20 cellular contexts compared by ENCODE assay signal in genomic region chr17:79453481-79453880, GRCh38.
A peak's percentile ranks its signal among the peaks of the same experiment; 100 is the strongest.
DNase-seq lines count a peak whose midpoint lies in the region; ATAC-seq and TF ChIP-seq lines count a peak whose summit lies in the region.
"Had no signal": no experiment of that assay in that cellular context is flagged by ENCODE, and none has a peak within 500 bp of the region (broad histone marks: within the 10 kb centered on the region; RNA-seq: fewer than 3 reads in every experiment).

No MANE protein-coding gene starts in this region.

- H3K4me3 ChIP-seq in HEK293 (ENCODE audit: low read depth, low read length) (no peak overlapping the region), neuronal stem cell (ENCODE audit: low read length in 2 of 2) (no peak overlapping the region)
- H3K4me3 ChIP-seq: A549, GM12878 had no signal

- no peaks in the 10 kb centered on the region for H3K9me3 ChIP-seq in HEK293 (ENCODE audit: control insufficient read depth, insufficient read depth, low read depth, low read length)
- H3K9me3 ChIP-seq in neuronal stem cell (replicated peaks in 1 of 2; ENCODE audit: control insufficient read depth in 2 of 2, insufficient read depth in 1 of 2, low read depth in 1 of 2, low read length in 2 of 2): no peaks in the 10 kb centered on the region
- H3K9me3 ChIP-seq: A549, Caco-2 had no signal

- H2AFZ ChIP-seq in neuronal stem cell (ENCODE audit: low read length): no peak overlapping the region

- H3K27me3 Mint-ChIP-seq in activated naive CD8-positive, alpha-beta T cell treated with anti-CD3 and anti-CD28 coated beads, Interleukin-2, amount 10 ng/mL, durations not matched to agents 7 days and 5 days: no peaks in the 10 kb centered on the region
- H3K27me3 Mint-ChIP-seq in activated naive CD8-positive, alpha-beta T cell treated with anti-CD3 and anti-CD28 coated beads, Interleukin-2, amount 50 U/mL, for 24 hours: no peaks in the 10 kb centered on the region
- peaks cover 16% of the 10 kb centered on the region for H3K27me3 Mint-ChIP-seq in endothelial cell (ENCODE audit: unreplicated experiment)

- CTCF ChIA-PET in HEK293 (lab: Yijun Ruan, JAX): interaction anchor here (0.6 to 1.0 kb wide), 3 partner anchors 53 to 158 kb away, joined by 3 to 7 read pairs (median 3); no protein-coding TSS in a partner anchor

- no peak overlapping the region for H3K27ac ChIP-seq in HEK293 (ENCODE audit: extremely low read depth, low read depth, low read length)
- H3K27ac ChIP-seq in neuronal stem cell (replicated peaks; ENCODE audit: low read length): no peak overlapping the region
- H3K27ac ChIP-seq: 22Rv1, C4-2B had no signal

- no peak for DNase-seq in activated naive CD8-positive, alpha-beta T cell treated with anti-CD3 and anti-CD28 coated beads, Interleukin-2, amount 10 ng/mL, durations not matched to agents 7 days and 5 days
- DNase-seq in activated naive CD8-positive, alpha-beta T cell treated with anti-CD3 and anti-CD28 coated beads, Interleukin-2, amount 50 U/mL, for 24 hours: no peak
- DNase-seq in endothelial cell (ENCODE audit: low spot score) (no peak), neuronal stem cell (ENCODE audit: low spot score) (no peak), GM03348 (ENCODE audit: low spot score) (no peak)
- DNase-seq: AML-193; Caco-2; Calu3; CD4-positive, alpha-beta T cell; CD8-positive, alpha-beta T cell; DMS79 treated with DMSO at 0.1 percent for 48 hours; GF-D8 had no signal

- H3K27me3 ChIP-seq in neuronal stem cell (ENCODE audit: control insufficient read depth in 3 of 3, insufficient read depth in 3 of 3, low read depth in 1 of 3, low read length in 3 of 3): peaks cover 0 to 9% (median 0%) of the 10 kb centered on the region in 3 experiments

- H3K36me3 ChIP-seq in HEK293 (ENCODE audit: control insufficient read depth in 2 of 2, insufficient read depth in 1 of 2, low read length in 2 of 2) (no peaks in the 10 kb centered on the region), neuronal stem cell (replicated peaks in 1 of 2; ENCODE audit: control insufficient read depth in 2 of 2, insufficient read depth in 2 of 2, low read length in 2 of 2) (no peaks in the 10 kb centered on the region)

- H2BK15ac ChIP-seq in neuronal stem cell (ENCODE audit: low read length): no peak overlapping the region

- H2BK5ac ChIP-seq in neuronal stem cell (ENCODE audit: low read length): no peak overlapping the region

- ATAC-seq in activated naive CD8-positive, alpha-beta T cell treated with anti-CD3 and anti-CD28 coated beads, Interleukin-2, amount 10 ng/mL, durations not matched to agents 7 days and 5 days (ENCODE audit: low read depth): no peak
- no peak for ATAC-seq in activated naive CD8-positive, alpha-beta T cell treated with anti-CD3 and anti-CD28 coated beads, Interleukin-2, amount 50 U/mL, for 24 hours
- ATAC-seq in HG03439 (IDR thresholded peaks at IDR 0.05; ENCODE audit: unreplicated experiment) (no peak), HG02798 (IDR thresholded peaks at IDR 0.05; ENCODE audit: poor library complexity, unreplicated experiment) (no peak)
- ATAC-seq: A549; CD8-positive, alpha-beta T cell; GM12878 had no signal

- no peaks in the 10 kb centered on the region for H3K79me1 ChIP-seq in neuronal stem cell (ENCODE audit: low read depth, low read length)

- H4K8ac ChIP-seq in neuronal stem cell (ENCODE audit: low read depth, low read length): no peak overlapping the region

- no peak overlapping the region for H2BK12ac ChIP-seq in neuronal stem cell (ENCODE audit: low read length)

- no peak overlapping the region for H3K4me3 Mint-ChIP-seq in activated naive CD8-positive, alpha-beta T cell treated with anti-CD3 and anti-CD28 coated beads, Interleukin-2, amount 10 ng/mL, durations not matched to agents 7 days and 5 days
- H3K4me3 Mint-ChIP-seq in activated naive CD8-positive, alpha-beta T cell treated with anti-CD3 and anti-CD28 coated beads, Interleukin-2, amount 50 U/mL, for 24 hours: no peak overlapping the region
- peak overlapping the region; percentile 9 for H3K4me3 Mint-ChIP-seq in endothelial cell (ENCODE audit: unreplicated experiment)
- H3K4me3 Mint-ChIP-seq: B cell; CD4-positive, alpha-beta T cell; CD8-positive, alpha-beta T cell had no signal

- H3K23ac ChIP-seq in neuronal stem cell (ENCODE audit: low read depth, low read length, poor library complexity): no peak overlapping the region

- H4K91ac ChIP-seq in neuronal stem cell (ENCODE audit: low read depth, low read length, poor library complexity): no peak overlapping the region

- H3K4me1 ChIP-seq in HEK293 (ENCODE audit: control insufficient read depth, insufficient read depth, low read length) (no peaks in the 10 kb centered on the region), neuronal stem cell (ENCODE audit: control insufficient read depth in 2 of 2, insufficient read depth in 1 of 2, low read depth in 1 of 2, low read length in 2 of 2) (no peaks in the 10 kb centered on the region)
- H3K4me1 ChIP-seq: A549, Caco-2 had no signal

- H3K14ac ChIP-seq in neuronal stem cell (ENCODE audit: low read length): peak overlapping the region; percentile 1

- POLR2A ChIA-PET in activated naive CD8-positive, alpha-beta T cell treated with anti-CD3 and anti-CD28 coated beads, Interleukin-2, amount 10 ng/mL, durations not matched to agents 7 days and 5 days (lab: Charles Lee): no interaction called here
- POLR2A ChIA-PET in HEK293 (lab: Yijun Ruan, JAX): no interaction called here

- H3K9ac ChIP-seq in neuronal stem cell (ENCODE audit: low read depth, low read length, poor library complexity): no peak overlapping the region

- TF ChIP-seq CTCF in HEK293 (tag by site-specific recombination; IDR thresholded peaks at IDR 0.05): no peak
- no peak for TF ChIP-seq CTCF in endothelial cell (IDR thresholded peaks at IDR 0.05; ENCODE audit: unreplicated experiment)

- no CpG with 5 or more reads among the region's 6 CpGs for WGBS in neuronal stem cell (ENCODE audit: extremely low coverage in 2 of 2, insufficient read length in 2 of 2, insufficient replicate concordance in 1 of 2), 2 donors

- H3K4ac ChIP-seq in neuronal stem cell (ENCODE audit: low read length): no peak overlapping the region

- no peaks in the 10 kb centered on the region for H3K36me3 Mint-ChIP-seq in activated naive CD8-positive, alpha-beta T cell treated with anti-CD3 and anti-CD28 coated beads, Interleukin-2, amount 10 ng/mL, durations not matched to agents 7 days and 5 days
- H3K36me3 Mint-ChIP-seq in activated naive CD8-positive, alpha-beta T cell treated with anti-CD3 and anti-CD28 coated beads, Interleukin-2, amount 50 U/mL, for 24 hours (ENCODE audit: low read depth): no peaks in the 10 kb centered on the region
- H3K36me3 Mint-ChIP-seq in endothelial cell (ENCODE audit: low read depth, unreplicated experiment): no peaks in the 10 kb centered on the region
- H3K36me3 Mint-ChIP-seq: CD8-positive, alpha-beta T cell had no signal

- peak overlapping the region; percentile 72 for H3K18ac ChIP-seq in neuronal stem cell (ENCODE audit: low read length)

- no peaks in the 10 kb centered on the region for H3K9me3 Mint-ChIP-seq in activated naive CD8-positive, alpha-beta T cell treated with anti-CD3 and anti-CD28 coated beads, Interleukin-2, amount 10 ng/mL, durations not matched to agents 7 days and 5 days
- no peaks in the 10 kb centered on the region for H3K9me3 Mint-ChIP-seq in activated naive CD8-positive, alpha-beta T cell treated with anti-CD3 and anti-CD28 coated beads, Interleukin-2, amount 50 U/mL, for 24 hours
- H3K9me3 Mint-ChIP-seq in endothelial cell (ENCODE audit: unreplicated experiment): no peaks in the 10 kb centered on the region
- H3K9me3 Mint-ChIP-seq: CD4-positive, alpha-beta T cell; CD8-positive, alpha-beta T cell had no signal

- H3K4me2 ChIP-seq in neuronal stem cell (ENCODE audit: insufficient read depth, low read length, poor library complexity, severe bottlenecking): no peak overlapping the region
- H3K4me2 ChIP-seq: A549 had no signal

- no peak overlapping the region for H2BK120ac ChIP-seq in neuronal stem cell (ENCODE audit: low read depth, low read length)

- H2AK5ac ChIP-seq in neuronal stem cell (ENCODE audit: low read depth, low read length): peak overlapping the region; percentile 82

- peak overlapping the region; percentile 34 for H3K27ac Mint-ChIP-seq in activated naive CD8-positive, alpha-beta T cell treated with anti-CD3 and anti-CD28 coated beads, Interleukin-2, amount 10 ng/mL, durations not matched to agents 7 days and 5 days
- H3K27ac Mint-ChIP-seq in activated naive CD8-positive, alpha-beta T cell treated with anti-CD3 and anti-CD28 coated beads, Interleukin-2, amount 50 U/mL, for 24 hours: no peak overlapping the region
- no peak overlapping the region for H3K27ac Mint-ChIP-seq in endothelial cell (ENCODE audit: unreplicated experiment)
- H3K27ac Mint-ChIP-seq: B cell; CD4-positive, alpha-beta T cell; CD8-positive, alpha-beta T cell had no signal

- no peaks in the 10 kb centered on the region for H3K4me1 Mint-ChIP-seq in activated naive CD8-positive, alpha-beta T cell treated with anti-CD3 and anti-CD28 coated beads, Interleukin-2, amount 10 ng/mL, durations not matched to agents 7 days and 5 days
- no peaks in the 10 kb centered on the region for H3K4me1 Mint-ChIP-seq in activated naive CD8-positive, alpha-beta T cell treated with anti-CD3 and anti-CD28 coated beads, Interleukin-2, amount 50 U/mL, for 24 hours
- peaks cover 4% of the 10 kb centered on the region for H3K4me1 Mint-ChIP-seq in endothelial cell (ENCODE audit: unreplicated experiment)
- H3K4me1 Mint-ChIP-seq: B cell had no signal

TF ChIP-seq in HEK293, 187 proteins besides CTCF, POLR2A, EP300 and RAD21:
- TF ChIP-seq ZNF768 (tag by site-specific recombination; IDR thresholded peaks at IDR 0.05) (no peak), ZNF654 (tag by site-specific recombination; IDR thresholded peaks at IDR 0.05; ENCODE audit: low read depth) (no peak), GLI4 (tag by site-specific recombination; IDR thresholded peaks at IDR 0.05) (no peak), ZNF747 (tag by site-specific recombination; IDR thresholded peaks at IDR 0.05) (no peak), HOXC10 (CRISPR knock-in tag; IDR thresholded peaks at IDR 0.05) (no peak), SCRT2 (tag by site-specific recombination; IDR thresholded peaks at IDR 0.05) (no peak)
- TF ChIP-seq, protein P1, sequence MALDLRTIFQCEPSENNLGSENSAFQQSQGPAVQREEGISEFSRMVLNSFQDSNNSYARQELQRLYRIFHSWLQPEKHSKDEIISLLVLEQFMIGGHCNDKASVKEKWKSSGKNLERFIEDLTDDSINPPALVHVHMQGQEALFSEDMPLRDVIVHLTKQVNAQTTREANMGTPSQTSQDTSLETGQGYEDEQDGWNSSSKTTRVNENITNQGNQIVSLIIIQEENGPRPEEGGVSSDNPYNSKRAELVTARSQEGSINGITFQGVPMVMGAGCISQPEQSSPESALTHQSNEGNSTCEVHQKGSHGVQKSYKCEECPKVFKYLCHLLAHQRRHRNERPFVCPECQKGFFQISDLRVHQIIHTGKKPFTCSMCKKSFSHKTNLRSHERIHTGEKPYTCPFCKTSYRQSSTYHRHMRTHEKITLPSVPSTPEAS (tag by site-specific recombination; IDR thresholded peaks at IDR 0.05): peak; percentile 60; the same call in 1 of the 2 replicates
TF ChIP-seq in HEK293: peak in this region for 1.
